In the genomic region with DNA sequence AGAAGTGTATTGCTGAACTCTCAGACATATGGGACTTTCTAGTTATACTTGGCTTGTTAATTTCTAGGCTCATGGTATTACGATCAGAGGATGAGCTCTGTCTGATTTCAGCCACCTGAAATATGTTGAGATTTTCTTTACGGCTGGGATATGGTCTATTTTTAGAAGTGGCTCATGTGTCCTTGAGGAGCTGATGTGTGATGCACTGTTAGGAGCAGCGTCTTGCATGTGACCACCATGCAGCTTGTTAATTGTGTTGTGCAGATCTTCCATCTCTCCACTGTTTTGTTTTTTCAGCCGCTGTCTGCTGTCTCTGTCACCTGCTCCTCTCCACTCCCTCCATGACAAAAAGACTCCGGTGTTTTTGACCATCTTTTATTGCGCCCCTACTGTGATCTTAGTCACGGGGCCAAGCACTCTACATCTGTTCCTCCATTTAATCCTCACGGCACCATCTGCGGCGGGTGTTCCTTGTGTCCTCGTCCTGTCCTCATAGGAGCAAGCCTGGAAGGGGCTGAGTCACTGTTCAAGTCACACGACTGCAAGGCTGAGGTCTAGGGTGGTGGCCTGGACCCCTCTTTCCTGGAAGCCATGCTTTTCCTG, we compare ENCODE assay signal across 19 cellular contexts. TPM values are rescaled to one million over a fixed set of nuclear protein-coding genes. Genes with fewer than 3 reads are reported as not detected.
DNase-seq lines count a peak whose midpoint lies in the region; ATAC-seq and TF ChIP-seq lines count a peak whose summit lies in the region.
"Had no signal": no experiment of that assay in that cellular context is flagged by ENCODE, and none has a peak within 500 bp of the region (broad histone marks: within the 10 kb centered on the region; RNA-seq: fewer than 3 reads in every experiment).

No MANE protein-coding gene starts in this region.

- H3K27ac ChIP-seq in cardiac muscle cell (peak overlapping the region; percentile 31), right atrium auricular region (no peak overlapping the region), tibial artery (peak overlapping the region; percentile 77 to 80)
- H3K27ac ChIP-seq: prostate gland, transverse colon had no signal

- H3K4me3 Mint-ChIP-seq in chondrocyte (ENCODE audit: unreplicated experiment): no peak overlapping the region
- H3K4me3 Mint-ChIP-seq: activated naive CD8-positive, alpha-beta T cell treated with anti-CD3 and anti-CD28 coated beads for 36 hours; effector memory CD8-positive, alpha-beta T cell; natural killer cell had no signal

- H3K4me3 ChIP-seq in cardiac muscle cell (no peak overlapping the region), right atrium auricular region (no peak overlapping the region), tibial artery (no peak overlapping the region)
- H3K4me3 ChIP-seq: prostate gland, transverse colon had no signal

- DNase-seq in cardiac muscle cell (ENCODE audit: low read depth in 1 of 2, low spot score in 1 of 2) (peak in 1 of 2 donors; percentile 37), right atrium auricular region (ENCODE audit: low spot score) (no peak), NCI-H69 (lab: John Stamatoyannopoulos, UW) (peak; percentile 97), chondrocyte (ENCODE audit: low spot score) (no peak), tibial artery (no peak)
- DNase-seq: activated CD4-positive, CD25-positive, alpha-beta regulatory T cell treated with anti-CD3 and anti-CD28 coated beads, Interleukin-2, amount 50 U/mL, for 72 hours; activated CD8-positive, alpha-beta memory T cell treated with anti-CD3 and anti-CD28 coated beads, Interleukin-2, amount 50 U/mL, for 48 hours; activated naive CD8-positive, alpha-beta T cell treated with anti-CD3 and anti-CD28 coated beads for 36 hours; Calu3; effector memory CD8-positive, alpha-beta T cell; natural killer cell; NCI-H510A; stimulated activated CD8-positive, alpha-beta memory T cell treated with anti-CD3 and anti-CD28 coated beads, Interleukin-4, amount 100 ng/mL, for 48 hours; T-helper 1 cell; transverse colon had no signal

- no peaks in the 10 kb centered on the region for H3K9me3 ChIP-seq in cardiac muscle cell (ENCODE audit: low read depth)
- H3K9me3 ChIP-seq in right atrium auricular region: no peaks in the 10 kb centered on the region
- no peaks in the 10 kb centered on the region for H3K9me3 ChIP-seq in tibial artery
- H3K9me3 ChIP-seq: prostate gland, transverse colon had no signal

- no peaks in the 10 kb centered on the region for H3K27me3 Mint-ChIP-seq in chondrocyte (ENCODE audit: low read depth)
- H3K27me3 Mint-ChIP-seq: activated naive CD8-positive, alpha-beta T cell treated with anti-CD3 and anti-CD28 coated beads for 36 hours; effector memory CD8-positive, alpha-beta T cell had no signal

- ATAC-seq in GM19324 (IDR thresholded peaks at IDR 0.05; ENCODE audit: low FRiP score, unreplicated experiment): no peak
- no peak for ATAC-seq in GM19455 (IDR thresholded peaks at IDR 0.05; ENCODE audit: unreplicated experiment)
- ATAC-seq in GM21423 (IDR thresholded peaks at IDR 0.05; ENCODE audit: unreplicated experiment): no peak
- ATAC-seq: effector memory CD8-positive, alpha-beta T cell; natural killer cell had no signal

- intact Hi-C loops in tibial artery (cut with DNase I; ENCODE audit: low total_unique reads): loop anchor here (5.0 kb wide), 1 partner anchor 44 kb away; no protein-coding TSS in a partner anchor

- no peaks in the 10 kb centered on the region for H3K27me3 ChIP-seq in cardiac muscle cell
- no peaks in the 10 kb centered on the region for H3K27me3 ChIP-seq in right atrium auricular region
- H3K27me3 ChIP-seq in tibial artery: no peaks in the 10 kb centered on the region
- H3K27me3 ChIP-seq: transverse colon had no signal

- no peaks in the 10 kb centered on the region for H3K9me3 Mint-ChIP-seq in chondrocyte (ENCODE audit: low read depth)
- H3K9me3 Mint-ChIP-seq: activated naive CD8-positive, alpha-beta T cell treated with anti-CD3 and anti-CD28 coated beads for 36 hours; effector memory CD8-positive, alpha-beta T cell; natural killer cell had no signal

- peak overlapping the region; percentile 4 for H3K27ac Mint-ChIP-seq in chondrocyte (ENCODE audit: unreplicated experiment)
- H3K27ac Mint-ChIP-seq: activated naive CD8-positive, alpha-beta T cell treated with anti-CD3 and anti-CD28 coated beads for 36 hours; natural killer cell had no signal

- peaks cover 51% of the 10 kb centered on the region for H3K4me1 ChIP-seq in cardiac muscle cell (ENCODE audit: low read depth)
- H3K4me1 ChIP-seq in right atrium auricular region: peaks cover 0 to 62% of the 10 kb centered on the region in 2 donors
- peaks cover 0 to 96% (median 61%) of the 10 kb centered on the region in 4 donors for H3K4me1 ChIP-seq in tibial artery

- no peak for TF ChIP-seq CTCF in cardiac muscle cell (IDR thresholded peaks at IDR 0.05; ENCODE audit: low read depth, low read length)
- TF ChIP-seq CTCF in right atrium auricular region (IDR thresholded peaks at IDR 0.05): no peak
- TF ChIP-seq CTCF in chondrocyte (IDR thresholded peaks at IDR 0.05): no peak
- no peak for TF ChIP-seq CTCF in tibial artery (IDR thresholded peaks at IDR 0.05)

- peaks cover 14% of the 10 kb centered on the region for H3K36me3 Mint-ChIP-seq in chondrocyte (ENCODE audit: low read depth)

- peaks cover 53% of the 10 kb centered on the region for H3K4me1 Mint-ChIP-seq in chondrocyte (ENCODE audit: low read depth)

- H3K36me3 ChIP-seq in cardiac muscle cell (no peaks in the 10 kb centered on the region), right atrium auricular region (no peaks in the 10 kb centered on the region), tibial artery (peaks cover 0 to 10% (median 9%) of the 10 kb centered on the region in 3 donors)
- H3K36me3 ChIP-seq: prostate gland, transverse colon had no signal

RNA-seq across cellular contexts. Expression of a gene that starts 51.8 kb away (rescaled TPM):
- total RNA-seq in cardiac muscle cell: 10.7 and 14.0 TPM in 2 replicates
- polyA plus RNA-seq in cardiac muscle cell: 9.4 and 11.1 TPM in 2 replicates
- 10 to 100 TPM in 1 of 2 donors, 1 to 10 TPM in 1; 7.5 to 10.5 TPM for total RNA-seq in right atrium auricular region
- 53.8 to 92.8 TPM (median 89.5 TPM) in 3 replicates for total RNA-seq in chondrocyte

Comparison
In these comparisons a context has a peak if more than half of its experiments do, and no peak if none do; other contexts are left out.
1. H3K27ac ChIP-seq: peak in cardiac muscle cell (single experiment) and tibial artery (2 of 2); none in right atrium auricular region (0 of 2).